20 cellular contexts compared by ENCODE assay signal in the genomic region with DNA sequence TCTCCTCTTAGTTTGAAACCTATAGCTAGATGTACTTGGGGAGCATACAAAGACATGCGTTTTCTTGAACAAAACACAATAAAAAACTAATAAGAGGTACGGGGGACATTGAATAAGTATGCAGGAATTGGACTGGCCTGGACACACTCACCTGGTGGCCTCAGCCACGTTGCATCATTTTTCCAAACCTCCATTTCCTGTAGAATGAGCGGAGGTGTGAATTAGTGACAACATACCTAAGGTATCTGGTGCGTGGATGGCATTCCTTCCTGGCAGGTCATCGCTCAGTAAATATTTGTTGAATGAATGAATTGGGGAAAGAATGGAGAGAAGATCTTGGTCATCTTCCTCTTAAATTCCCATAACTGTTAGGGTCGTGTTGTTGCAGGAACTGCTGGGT.
DNase-seq lines count a peak whose midpoint lies in the region; ATAC-seq and TF ChIP-seq lines count a peak whose summit lies in the region.
"Had no signal": no experiment of that assay in that cellular context is flagged by ENCODE, and none has a peak within 500 bp of the region (broad histone marks: within the 10 kb centered on the region; RNA-seq: fewer than 3 reads in every experiment).

No MANE protein-coding gene starts in this region.

- DNase-seq in GM23338 (ENCODE audit: low spot score) (peak; percentile 25), PC-3 (peak; percentile 94), epithelial cell of prostate (ENCODE audit: low read depth, low spot score) (peak; percentile 64), type B pancreatic cell (ENCODE audit: extremely low spot score, unreplicated experiment) (peak; percentile 13)
- DNase-seq in activated CD4-positive, alpha-beta T cell treated with anti-CD3 and anti-CD28 coated beads, Interleukin-2, amount 50 U/mL, for 1 hour, result no peak
- no peak for DNase-seq in activated naive CD4-positive, alpha-beta T cell treated with anti-CD3 and anti-CD28 coated beads, Interleukin-2, amount 10 ng/mL, durations not matched to agents 7 days and 5 days
- DNase-seq: activated CD4-positive, alpha-beta T cell treated with anti-CD3 and anti-CD28 coated beads for 1 hour; activated CD8-positive, alpha-beta memory T cell treated with anti-CD3 and anti-CD28 coated beads, Interleukin-2, amount 50 U/mL, for 4 hours; effector CD4-positive, alpha-beta T cell; GOT3; NCI-H82; right cardiac atrium; RPMI8226; stimulated activated CD4-positive, alpha-beta T cell treated with anti-CD3 and anti-CD28 coated beads, Interleukin-2, amount 100 ng/mL, for 24 hours; stimulated activated CD8-positive, alpha-beta memory T cell treated with anti-CD3 and anti-CD28 coated beads, Interleukin-4, amount 100 ng/mL, for 48 hours; T-helper 2 cell had no signal

- H3K79me2 ChIP-seq in GM23338 (replicated peaks; ENCODE audit: insufficient read depth) (no peaks in the 10 kb centered on the region), PC-3 (ENCODE audit: low read length) (no peaks in the 10 kb centered on the region)

- H3K9me3 ChIP-seq in PC-3 (ENCODE audit: low read length), result no peaks in the 10 kb centered on the region

- no TSS peak for BruUV-seq in PC-3 (replicated peaks; lab: Mats Ljungman, UMichigan)

- H3K9me3 Mint-ChIP-seq in GM23338 (no peaks in the 10 kb centered on the region; the same call in 2 of the 3 replicates), type B pancreatic cell (no peaks in the 10 kb centered on the region)
- H3K9me3 Mint-ChIP-seq in activated naive CD4-positive, alpha-beta T cell treated with anti-CD3 and anti-CD28 coated beads, Interleukin-2, amount 10 ng/mL, durations not matched to agents 7 days and 5 days, result peaks cover 5% of the 10 kb centered on the region
- H3K9me3 Mint-ChIP-seq: neural progenitor cell had no signal

- H3K27ac ChIP-seq in GM23338 (ENCODE audit: low read depth) (no peak overlapping the region), PC-3 (ENCODE audit: low read length) (peak overlapping the region; percentile 44), epithelial cell of prostate (peak overlapping the region; percentile 80)
- H3K27ac ChIP-seq: neural progenitor cell had no signal

- no peaks in the 10 kb centered on the region for H3F3A ChIP-seq in GM23338 (replicated peaks; ENCODE audit: low read depth)
- no peaks in the 10 kb centered on the region for H3F3A ChIP-seq in PC-3 (ENCODE audit: low read length, unreplicated experiment)

- H3K4me3 ChIP-seq in GM23338, result no peak overlapping the region
- H3K4me3 ChIP-seq in PC-3 (ENCODE audit: low read length), result peak overlapping the region; percentile 41; the same call in 1 of the 2 replicates
- H3K4me3 ChIP-seq: neural progenitor cell had no signal

- no peak overlapping the region for H3K9ac ChIP-seq in PC-3 (ENCODE audit: low read length)
- H3K9ac ChIP-seq: neural progenitor cell had no signal

- H3K4me1 ChIP-seq in GM23338 (ENCODE audit: insufficient read depth) (no peaks in the 10 kb centered on the region), PC-3 (ENCODE audit: insufficient read depth, low read length) (peaks cover 34% of the 10 kb centered on the region)
- H3K4me1 ChIP-seq: neural progenitor cell had no signal

- no peaks in the 10 kb centered on the region for H4K20me1 ChIP-seq in GM23338 (replicated peaks; ENCODE audit: insufficient read depth)
- no peaks in the 10 kb centered on the region for H4K20me1 ChIP-seq in PC-3 (ENCODE audit: low read length)

- no peak for TF ChIP-seq CTCF in GM23338 (conservative IDR thresholded peaks at IDR 0.05; ENCODE audit: low read depth in 2 of 2)
- TF ChIP-seq CTCF in PC-3 (conservative IDR thresholded peaks at IDR 0.05; ENCODE audit: low read depth, low read length), result no peak
- TF ChIP-seq CTCF in type B pancreatic cell (conservative IDR thresholded peaks at IDR 0.05), result no peak

- H3K4me3 Mint-ChIP-seq in GM23338 (no peak overlapping the region), type B pancreatic cell (no peak overlapping the region)
- no peak overlapping the region for H3K4me3 Mint-ChIP-seq in activated naive CD4-positive, alpha-beta T cell treated with anti-CD3 and anti-CD28 coated beads, Interleukin-2, amount 10 ng/mL, durations not matched to agents 7 days and 5 days
- H3K4me3 Mint-ChIP-seq: IgD-negative memory B cell, neural progenitor cell had no signal

- H3K27me3 ChIP-seq in GM23338 (ENCODE audit: insufficient read depth) (no peaks in the 10 kb centered on the region), PC-3 (ENCODE audit: low read length) (no peaks in the 10 kb centered on the region)
- H3K27me3 ChIP-seq: neural progenitor cell had no signal

- intact Hi-C loops in PC-3 (cut with micrococcal nuclease), result no loop called here

- POLR2A ChIA-PET in PC-3 (lab: Charles Lee; ENCODE audit: unreplicated experiment), result no interaction called here

- H3K4me1 Mint-ChIP-seq in GM23338, result peaks cover 9% of the 10 kb centered on the region
- H3K4me1 Mint-ChIP-seq in type B pancreatic cell (ENCODE audit: unreplicated experiment), result peaks cover 4% of the 10 kb centered on the region
- no peaks in the 10 kb centered on the region for H3K4me1 Mint-ChIP-seq in activated naive CD4-positive, alpha-beta T cell treated with anti-CD3 and anti-CD28 coated beads, Interleukin-2, amount 10 ng/mL, durations not matched to agents 7 days and 5 days
- H3K4me1 Mint-ChIP-seq: IgD-negative memory B cell, neural progenitor cell had no signal

- CTCF ChIA-PET in PC-3 (lab: Charles Lee), result no interaction called here
- CTCF ChIA-PET in activated naive CD4-positive, alpha-beta T cell treated with anti-CD3 and anti-CD28 coated beads, Interleukin-2, amount 10 ng/mL, durations not matched to agents 7 days and 5 days (lab: Charles Lee), result no interaction called here

- H3K36me3 Mint-ChIP-seq in GM23338 (ENCODE audit: low read depth), result no peaks in the 10 kb centered on the region
- no peaks in the 10 kb centered on the region for H3K36me3 Mint-ChIP-seq in type B pancreatic cell
- H3K36me3 Mint-ChIP-seq in activated naive CD4-positive, alpha-beta T cell treated with anti-CD3 and anti-CD28 coated beads, Interleukin-2, amount 10 ng/mL, durations not matched to agents 7 days and 5 days, result no peaks in the 10 kb centered on the region
- H3K36me3 Mint-ChIP-seq: activated naive CD4-positive, alpha-beta T cell treated with anti-CD3 and anti-CD28 coated beads, Interleukin-2, amount 50 U/mL, for 72 hours; IgD-negative memory B cell; neural progenitor cell had no signal

- H3K27ac Mint-ChIP-seq in GM23338, result no peak overlapping the region
- H3K27ac Mint-ChIP-seq in type B pancreatic cell, result no peak overlapping the region
- no peak overlapping the region for H3K27ac Mint-ChIP-seq in activated naive CD4-positive, alpha-beta T cell treated with anti-CD3 and anti-CD28 coated beads, Interleukin-2, amount 10 ng/mL, durations not matched to agents 7 days and 5 days
- H3K27ac Mint-ChIP-seq: IgD-negative memory B cell, neural progenitor cell had no signal

- H2AFZ ChIP-seq in GM23338 (no peak overlapping the region), PC-3 (ENCODE audit: low read length) (peak overlapping the region; percentile 44; the same call in 1 of the 2 replicates)
- H2AFZ ChIP-seq: neural progenitor cell had no signal

- H3K9me2 ChIP-seq in GM23338 (ENCODE audit: insufficient read depth) (no peaks in the 10 kb centered on the region; the same call in 1 of the 2 replicates), PC-3 (replicated peaks; ENCODE audit: low read length) (no peaks in the 10 kb centered on the region)

- H3K36me3 ChIP-seq in GM23338 (ENCODE audit: insufficient read depth), result no peaks in the 10 kb centered on the region
- H3K36me3 ChIP-seq in PC-3 (ENCODE audit: low read depth, low read length), result no peaks in the 10 kb centered on the region
- H3K36me3 ChIP-seq: neural progenitor cell had no signal

- H3K27me3 Mint-ChIP-seq in GM23338 (ENCODE audit: insufficient read depth, low read depth, poor library complexity) (peaks cover 4% of the 10 kb centered on the region), type B pancreatic cell (no peaks in the 10 kb centered on the region)
- H3K27me3 Mint-ChIP-seq in activated naive CD4-positive, alpha-beta T cell treated with anti-CD3 and anti-CD28 coated beads, Interleukin-2, amount 10 ng/mL, durations not matched to agents 7 days and 5 days, result no peaks in the 10 kb centered on the region
- H3K27me3 Mint-ChIP-seq: IgD-negative memory B cell had no signal

- no peak overlapping the region for H3K4me2 ChIP-seq in GM23338
- H3K4me2 ChIP-seq in PC-3 (ENCODE audit: low read length), result peak overlapping the region; percentile 70
- H3K4me2 ChIP-seq: neural progenitor cell had no signal

- ATAC-seq in GM23338, result no peak
- peak; percentile 85 for ATAC-seq in PC-3
- ATAC-seq in GM19395 (IDR thresholded peaks at IDR 0.05; ENCODE audit: unreplicated experiment), result no peak
- ATAC-seq: activated naive CD4-positive, alpha-beta T cell treated with anti-CD3 and anti-CD28 coated beads, Interleukin-2, amount 50 U/mL, for 72 hours; right cardiac atrium had no signal

TF ChIP-seq in GM23338, 12 proteins besides CTCF, POLR2A, EP300 and RAD21 (continues in another document):
- TF ChIP-seq NANOG (IDR thresholded peaks at IDR 0.05; ENCODE audit: borderline replicate concordance) (no peak), EZH2phosphoT487 (IDR thresholded peaks at IDR 0.05; ENCODE audit: unreplicated experiment) (no peak), EZH2 (IDR thresholded peaks at IDR 0.05; ENCODE audit: low read depth, unreplicated experiment) (no peak)
- TF ChIP-seq, protein P1, sequence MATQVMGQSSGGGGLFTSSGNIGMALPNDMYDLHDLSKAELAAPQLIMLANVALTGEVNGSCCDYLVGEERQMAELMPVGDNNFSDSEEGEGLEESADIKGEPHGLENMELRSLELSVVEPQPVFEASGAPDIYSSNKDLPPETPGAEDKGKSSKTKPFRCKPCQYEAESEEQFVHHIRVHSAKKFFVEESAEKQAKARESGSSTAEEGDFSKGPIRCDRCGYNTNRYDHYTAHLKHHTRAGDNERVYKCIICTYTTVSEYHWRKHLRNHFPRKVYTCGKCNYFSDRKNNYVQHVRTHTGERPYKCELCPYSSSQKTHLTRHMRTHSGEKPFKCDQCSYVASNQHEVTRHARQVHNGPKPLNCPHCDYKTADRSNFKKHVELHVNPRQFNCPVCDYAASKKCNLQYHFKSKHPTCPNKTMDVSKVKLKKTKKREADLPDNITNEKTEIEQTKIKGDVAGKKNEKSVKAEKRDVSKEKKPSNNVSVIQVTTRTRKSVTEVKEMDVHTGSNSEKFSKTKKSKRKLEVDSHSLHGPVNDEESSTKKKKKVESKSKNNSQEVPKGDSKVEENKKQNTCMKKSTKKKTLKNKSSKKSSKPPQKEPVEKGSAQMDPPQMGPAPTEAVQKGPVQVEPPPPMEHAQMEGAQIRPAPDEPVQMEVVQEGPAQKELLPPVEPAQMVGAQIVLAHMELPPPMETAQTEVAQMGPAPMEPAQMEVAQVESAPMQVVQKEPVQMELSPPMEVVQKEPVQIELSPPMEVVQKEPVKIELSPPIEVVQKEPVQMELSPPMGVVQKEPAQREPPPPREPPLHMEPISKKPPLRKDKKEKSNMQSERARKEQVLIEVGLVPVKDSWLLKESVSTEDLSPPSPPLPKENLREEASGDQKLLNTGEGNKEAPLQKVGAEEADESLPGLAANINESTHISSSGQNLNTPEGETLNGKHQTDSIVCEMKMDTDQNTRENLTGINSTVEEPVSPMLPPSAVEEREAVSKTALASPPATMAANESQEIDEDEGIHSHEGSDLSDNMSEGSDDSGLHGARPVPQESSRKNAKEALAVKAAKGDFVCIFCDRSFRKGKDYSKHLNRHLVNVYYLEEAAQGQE (IDR thresholded peaks at IDR 0.05; ENCODE audit: unreplicated experiment), result no peak

Comparison
In these comparisons a context has a peak if more than half of its experiments do, and no peak if none do; other contexts are left out.
1. DNase-seq: peak in GM23338 (single experiment), PC-3 (single experiment), epithelial cell of prostate (single experiment) and type B pancreatic cell (single experiment); none in activated CD4-positive, alpha-beta T cell treated with anti-CD3 and anti-CD28 coated beads, Interleukin-2, amount 50 U/mL, for 1 hour (single experiment) and activated naive CD4-positive, alpha-beta T cell treated with anti-CD3 and anti-CD28 coated beads, Interleukin-2, amount 10 ng/mL, durations not matched to agents 7 days and 5 days (single experiment).